ENCODE assay signal across 19 cellular contexts in genomic region chr12:132156926-132157325, GRCh38. TPM values are rescaled to one million over a fixed set of nuclear protein-coding genes. Genes with fewer than 3 reads are reported as not detected.
A peak's percentile ranks its signal among the peaks of the same experiment; 100 is the strongest.
DNase-seq lines count a peak whose midpoint lies in the region; ATAC-seq, FAIRE-seq and TF ChIP-seq lines count a peak whose summit lies in the region.
"Had no signal": no experiment of that assay in that cellular context is flagged by ENCODE, and none has a peak within 500 bp of the region (broad histone marks: within the 10 kb centered on the region; RNA-seq: fewer than 3 reads in every experiment).

No MANE protein-coding gene starts in this region.

- no peak for TF ChIP-seq CTCF in HEK293 (tag by site-specific recombination; IDR thresholded peaks at IDR 0.05)
- no peak for TF ChIP-seq CTCF in astrocyte (IDR thresholded peaks at IDR 0.05; ENCODE audit: insufficient read depth, low read depth, low read length)
- TF ChIP-seq CTCF in endodermal cell (conservative IDR thresholded peaks at IDR 0.05) = no peak

- H3K9me3 ChIP-seq in HEK293 (ENCODE audit: control insufficient read depth, insufficient read depth, low read depth, low read length) = no peaks in the 10 kb centered on the region
- peaks cover 27% of the 10 kb centered on the region for H3K9me3 ChIP-seq in astrocyte (ENCODE audit: insufficient read depth, low read depth, low read length)
- peaks cover 27% of the 10 kb centered on the region for H3K9me3 ChIP-seq in endodermal cell (ENCODE audit: control insufficient read depth, low read length)
- no peaks in the 10 kb centered on the region for H3K9me3 ChIP-seq in CD4-positive, alpha-beta memory T cell (ENCODE audit: control insufficient read depth in 1 of 2, low read length in 2 of 2)
- H3K9me3 ChIP-seq: BE2C, Caco-2, HAP-1 had no signal

- H3K4me3 Mint-ChIP-seq in astrocyte (ENCODE audit: unreplicated experiment) (no peak overlapping the region), endodermal cell (no peak overlapping the region)
- no peak overlapping the region for H3K4me3 Mint-ChIP-seq in CD4-positive, alpha-beta memory T cell
- no peak overlapping the region for H3K4me3 Mint-ChIP-seq in stimulated activated memory B cell treated with anti-CD40 and anti-IgM and Interleukin-4, amounts not matched to agents 10 μg/mL and 1 μg/mL and 100 μg/mL, for 72 hours
- no peak overlapping the region for H3K4me3 Mint-ChIP-seq in activated CD4-positive, alpha-beta T cell treated with anti-CD3 and anti-CD28 coated beads, Interleukin-2, amount 10 ng/mL, durations not matched to agents 24 days and 14 days
- H3K4me3 Mint-ChIP-seq: CD4-positive, CD25-positive, alpha-beta regulatory T cell had no signal

- H3K9ac ChIP-seq in astrocyte (ENCODE audit: low read length) (no peak overlapping the region), endodermal cell (ENCODE audit: extremely low read depth, low read length, poor library complexity, severe bottlenecking) (no peak overlapping the region)
- H3K9ac ChIP-seq: KMS-11 had no signal

- POLR2A ChIA-PET in HEK293 (lab: Yijun Ruan, JAX) = no interaction called here
- POLR2A ChIA-PET in CD4-positive, alpha-beta memory T cell (lab: Charles Lee; ENCODE audit: partially characterized antibody) = no interaction called here

- H3K36me3 ChIP-seq in HEK293 (ENCODE audit: control insufficient read depth in 2 of 2, insufficient read depth in 1 of 2, low read length in 2 of 2) (peaks cover 13 to 36% of the 10 kb centered on the region in 2 experiments; a peak in 2 of 3 replicates), astrocyte (ENCODE audit: insufficient read depth, low read length) (peaks cover 15% of the 10 kb centered on the region), endodermal cell (ENCODE audit: control insufficient read depth, insufficient read depth, low read length) (peaks cover 25% of the 10 kb centered on the region)
- H3K36me3 ChIP-seq in CD4-positive, alpha-beta memory T cell (ENCODE audit: insufficient read depth, low read length) = peaks cover 11% of the 10 kb centered on the region

- WGBS in endodermal cell (ENCODE audit: insufficient coverage in 1 of 2, insufficient read length in 1 of 2), 2 experiments = 84 to 100% methylated on average over 1 to 5 of the region's 5 CpGs

- peaks cover 67% of the 10 kb centered on the region for H4K20me1 ChIP-seq in astrocyte (ENCODE audit: insufficient read depth, low read length)

- H3K79me2 ChIP-seq in astrocyte (ENCODE audit: insufficient read depth, low read length) = no peaks in the 10 kb centered on the region

- H3K27me3 ChIP-seq in astrocyte (ENCODE audit: insufficient read depth, low read length) (no peaks in the 10 kb centered on the region), endodermal cell (ENCODE audit: control insufficient read depth, insufficient read depth, low read length, poor library complexity, severe bottlenecking) (no peaks in the 10 kb centered on the region)
- H3K27me3 ChIP-seq in CD4-positive, alpha-beta memory T cell (ENCODE audit: insufficient read depth, low read length) = no peaks in the 10 kb centered on the region

- H3K27me3 Mint-ChIP-seq in astrocyte (ENCODE audit: low read depth, unreplicated experiment) (peaks cover 5% of the 10 kb centered on the region), endodermal cell (ENCODE audit: insufficient read depth) (peaks cover 6% of the 10 kb centered on the region)
- no peaks in the 10 kb centered on the region for H3K27me3 Mint-ChIP-seq in CD4-positive, alpha-beta memory T cell
- no peaks in the 10 kb centered on the region for H3K27me3 Mint-ChIP-seq in stimulated activated memory B cell treated with anti-CD40 and anti-IgM and Interleukin-4, amounts not matched to agents 10 μg/mL and 1 μg/mL and 100 μg/mL, for 72 hours
- no peaks in the 10 kb centered on the region for H3K27me3 Mint-ChIP-seq in activated CD4-positive, alpha-beta T cell treated with anti-CD3 and anti-CD28 coated beads, Interleukin-2, amount 10 ng/mL, durations not matched to agents 24 days and 14 days
- H3K27me3 Mint-ChIP-seq: CD4-positive, CD25-positive, alpha-beta regulatory T cell had no signal

- no peak overlapping the region for H3K27ac Mint-ChIP-seq in astrocyte (ENCODE audit: unreplicated experiment)
- H3K27ac Mint-ChIP-seq in endodermal cell = no peak overlapping the region
- no peak overlapping the region for H3K27ac Mint-ChIP-seq in CD4-positive, alpha-beta memory T cell
- H3K27ac Mint-ChIP-seq in stimulated activated memory B cell treated with anti-CD40 and anti-IgM and Interleukin-4, amounts not matched to agents 10 μg/mL and 1 μg/mL and 100 μg/mL, for 72 hours = no peak overlapping the region
- no peak overlapping the region for H3K27ac Mint-ChIP-seq in activated CD4-positive, alpha-beta T cell treated with anti-CD3 and anti-CD28 coated beads, Interleukin-2, amount 10 ng/mL, durations not matched to agents 24 days and 14 days
- H3K27ac Mint-ChIP-seq: CD4-positive, CD25-positive, alpha-beta regulatory T cell had no signal

- no peak overlapping the region for H3K4me2 ChIP-seq in astrocyte (ENCODE audit: low read length)
- H3K4me2 ChIP-seq: KMS-11 had no signal

- H3K4me1 Mint-ChIP-seq in astrocyte (ENCODE audit: low read depth, unreplicated experiment) = no peaks in the 10 kb centered on the region
- H3K4me1 Mint-ChIP-seq in endodermal cell = no peaks in the 10 kb centered on the region
- peaks cover 0 to 10% (median 1%) of the 10 kb centered on the region in 4 donors for H3K4me1 Mint-ChIP-seq in CD4-positive, alpha-beta memory T cell
- no peaks in the 10 kb centered on the region for H3K4me1 Mint-ChIP-seq in stimulated activated memory B cell treated with anti-CD40 and anti-IgM and Interleukin-4, amounts not matched to agents 10 μg/mL and 1 μg/mL and 100 μg/mL, for 72 hours
- H3K4me1 Mint-ChIP-seq in activated CD4-positive, alpha-beta T cell treated with anti-CD3 and anti-CD28 coated beads, Interleukin-2, amount 10 ng/mL, durations not matched to agents 24 days and 14 days = peaks cover 1% of the 10 kb centered on the region

- no peak for ATAC-seq in stimulated activated memory B cell treated with anti-CD40 and anti-IgM and Interleukin-4, amounts not matched to agents 10 μg/mL and 1 μg/mL and 100 μg/mL, for 72 hours

- H3K4me1 ChIP-seq in HEK293 (ENCODE audit: control insufficient read depth, insufficient read depth, low read length) = no peaks in the 10 kb centered on the region
- no peaks in the 10 kb centered on the region for H3K4me1 ChIP-seq in astrocyte (ENCODE audit: insufficient read depth, low read length)
- no peaks in the 10 kb centered on the region for H3K4me1 ChIP-seq in endodermal cell (ENCODE audit: control insufficient read depth, insufficient read depth, low read length)
- H3K4me1 ChIP-seq in CD4-positive, alpha-beta memory T cell (ENCODE audit: insufficient read depth, low read length) = peaks cover 11% of the 10 kb centered on the region
- H3K4me1 ChIP-seq: BE2C, Caco-2, HAP-1 had no signal

- peak; percentile 41 for FAIRE-seq in astrocyte (lab: Jason Lieb, UNC)
- FAIRE-seq: A204.1, D721Med, G401.6 had no signal

- CTCF ChIA-PET in HEK293 (lab: Yijun Ruan, JAX) = no interaction called here
- CTCF ChIA-PET in CD4-positive, alpha-beta memory T cell (lab: Charles Lee; ENCODE audit: partially characterized antibody) = no interaction called here

- DNase-seq in astrocyte (ENCODE audit: low read depth) (no peak), endodermal cell (no peak), HuH-7 (ENCODE audit: low spot score) (no peak)
- no peak for DNase-seq in CD4-positive, alpha-beta memory T cell
- no peak for DNase-seq in activated CD4-positive, alpha-beta T cell treated with anti-CD3 and anti-CD28 coated beads, Interleukin-2, amount 10 ng/mL, durations not matched to agents 24 days and 14 days
- DNase-seq: ACHN; BE2C; C1 segment of cervical spinal cord; Caco-2; CD4-positive, CD25-positive, alpha-beta regulatory T cell; GOT3 had no signal

- H2AFZ ChIP-seq in astrocyte (ENCODE audit: low read depth, low read length) = no peak overlapping the region

- peaks cover 3% of the 10 kb centered on the region for H3K36me3 Mint-ChIP-seq in astrocyte (ENCODE audit: low read depth, unreplicated experiment)
- H3K36me3 Mint-ChIP-seq in endodermal cell (ENCODE audit: low read depth) = no peaks in the 10 kb centered on the region
- peaks cover 0 to 2% of the 10 kb centered on the region in 2 donors for H3K36me3 Mint-ChIP-seq in CD4-positive, alpha-beta memory T cell
- peaks cover under 1% of the 10 kb centered on the region for H3K36me3 Mint-ChIP-seq in stimulated activated memory B cell treated with anti-CD40 and anti-IgM and Interleukin-4, amounts not matched to agents 10 μg/mL and 1 μg/mL and 100 μg/mL, for 72 hours
- H3K36me3 Mint-ChIP-seq in activated CD4-positive, alpha-beta T cell treated with anti-CD3 and anti-CD28 coated beads, Interleukin-2, amount 10 ng/mL, durations not matched to agents 24 days and 14 days (ENCODE audit: low read depth) = no peaks in the 10 kb centered on the region
- H3K36me3 Mint-ChIP-seq: CD4-positive, CD25-positive, alpha-beta regulatory T cell had no signal

- intact Hi-C loops in CD4-positive, alpha-beta memory T cell (cut with micrococcal nuclease) = no loop called here
- intact Hi-C loops in activated CD4-positive, alpha-beta T cell treated with anti-CD3 and anti-CD28 coated beads, Interleukin-2, amount 10 ng/mL, durations not matched to agents 24 days and 14 days (cut with micrococcal nuclease) = loop anchor here (10.0 kb wide), 1 partner anchor 458 kb away; the partner anchor contains the start of genes LRCOL1 and P2RX2

- no peak overlapping the region for H3K27ac ChIP-seq in HEK293 (ENCODE audit: extremely low read depth, low read depth, low read length)
- H3K27ac ChIP-seq in astrocyte (ENCODE audit: low read depth, low read length) = no peak overlapping the region
- H3K27ac ChIP-seq in endodermal cell (ENCODE audit: low read depth, low read length) = no peak overlapping the region
- H3K27ac ChIP-seq in CD4-positive, alpha-beta memory T cell (ENCODE audit: low read depth, low read length) = no peak overlapping the region
- H3K27ac ChIP-seq: HL-60, KMS-11 had no signal

- no peak overlapping the region for H3K4me3 ChIP-seq in HEK293 (ENCODE audit: low read depth, low read length)
- no peak overlapping the region for H3K4me3 ChIP-seq in astrocyte (ENCODE audit: insufficient read depth, low read depth, low read length)
- H3K4me3 ChIP-seq in endodermal cell (ENCODE audit: low read length) = peak overlapping the region; percentile 35
- H3K4me3 ChIP-seq in CD4-positive, alpha-beta memory T cell (ENCODE audit: low read length in 2 of 2) = no peak overlapping the region
- H3K4me3 ChIP-seq: HAP-1 had no signal

- peaks cover 2% of the 10 kb centered on the region for H3K9me3 Mint-ChIP-seq in astrocyte (ENCODE audit: unreplicated experiment)
- no peaks in the 10 kb centered on the region for H3K9me3 Mint-ChIP-seq in endodermal cell
- no peaks in the 10 kb centered on the region for H3K9me3 Mint-ChIP-seq in CD4-positive, alpha-beta memory T cell
- H3K9me3 Mint-ChIP-seq in stimulated activated memory B cell treated with anti-CD40 and anti-IgM and Interleukin-4, amounts not matched to agents 10 μg/mL and 1 μg/mL and 100 μg/mL, for 72 hours = peaks cover 4% of the 10 kb centered on the region
- H3K9me3 Mint-ChIP-seq in activated CD4-positive, alpha-beta T cell treated with anti-CD3 and anti-CD28 coated beads, Interleukin-2, amount 10 ng/mL, durations not matched to agents 24 days and 14 days = no peaks in the 10 kb centered on the region
- H3K9me3 Mint-ChIP-seq: CD4-positive, CD25-positive, alpha-beta regulatory T cell had no signal

RNA-seq across cellular contexts. Expression of gene NOC4L, which starts 12.7 kb away (rescaled TPM):
- total RNA-seq in astrocyte = 15.7 and 16.5 TPM in 2 replicates
- total RNA-seq in endodermal cell = 10 to 100 TPM; 22.7 to 32.7 TPM
- 25.4 TPM for polyA plus RNA-seq in endodermal cell (2013, experiment 1 of 2)
- polyA plus RNA-seq in endodermal cell (2013, experiment 2 of 2) = 23.8 TPM
- total RNA-seq in CD4-positive, alpha-beta memory T cell = 10 to 100 TPM; 17.0 to 18.5 TPM
- 10 to 100 TPM; 13.9 to 26.0 TPM for polyA plus RNA-seq in CD4-positive, alpha-beta memory T cell
- 49.6 and 53.3 TPM in 2 replicates for total RNA-seq in activated CD4-positive, alpha-beta T cell treated with anti-CD3 and anti-CD28 coated beads, Interleukin-2, amount 10 ng/mL, durations not matched to agents 24 days and 14 days

RNA-seq across cellular contexts. Expression of gene DDX51, which starts 12.8 kb away (rescaled TPM):
- 8.2 and 10.2 TPM in 2 replicates for total RNA-seq in astrocyte
- total RNA-seq in endodermal cell = 10 to 100 TPM; 31.5 to 33.8 TPM
- 16.9 TPM for polyA plus RNA-seq in endodermal cell (2013, experiment 1 of 2)
- 13.9 TPM for polyA plus RNA-seq in endodermal cell (2013, experiment 2 of 2)
- 10 to 100 TPM; 42.1 to 42.9 TPM for total RNA-seq in CD4-positive, alpha-beta memory T cell
- polyA plus RNA-seq in CD4-positive, alpha-beta memory T cell = 10 to 100 TPM in 1 of 2 donors, 1 to 10 TPM in 1; 4.0 to 13.0 TPM
- 51.7 and 55.5 TPM in 2 replicates for total RNA-seq in activated CD4-positive, alpha-beta T cell treated with anti-CD3 and anti-CD28 coated beads, Interleukin-2, amount 10 ng/mL, durations not matched to agents 24 days and 14 days
